Comparison of ENCODE assay signal across 29 cellular contexts in the genomic region with DNA sequence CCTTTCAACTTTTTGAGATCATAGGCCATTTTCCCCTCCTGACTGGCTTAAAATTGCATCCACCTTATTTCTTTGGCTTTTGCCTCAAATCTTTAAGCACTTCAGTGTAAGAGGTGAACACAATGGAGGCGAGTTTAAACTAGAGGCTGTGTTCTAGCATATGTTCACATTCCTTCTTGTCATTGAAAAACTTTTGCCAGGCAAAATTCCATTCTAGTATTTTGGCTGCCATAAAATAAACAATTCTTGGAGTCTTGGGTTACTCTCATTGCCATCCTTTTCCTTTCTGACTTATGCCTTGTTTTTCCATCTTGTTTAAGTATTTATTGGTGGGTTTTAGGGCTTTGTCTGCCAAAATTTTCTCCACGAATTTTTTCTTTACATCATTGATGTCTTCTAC.
"Had no signal": no experiment of that assay in that cellular context is flagged by ENCODE, and none has a peak within 500 bp of the region (broad histone marks: within the 10 kb centered on the region; RNA-seq: fewer than 3 reads in every experiment).

No MANE protein-coding gene starts in this region.

- DNase-seq: activated B cell treated with CpG ODN at 0.5 μM for 24 hours; activated CD4-positive, alpha-beta T cell treated with anti-CD3 and anti-CD28 coated beads for 48 hours; activated CD4-positive, alpha-beta T cell treated with anti-CD3 and anti-CD28 coated beads, Interleukin-2, amount 50 U/mL, for 1 hour; activated CD4-positive, alpha-beta T cell treated with anti-CD3 and anti-CD28 coated beads, Interleukin-2, amount 50 U/mL, for 48 hours; activated CD8-positive, alpha-beta memory T cell treated with anti-CD3 and anti-CD28 coated beads for 24 hours; activated CD8-positive, alpha-beta T cell treated with anti-CD3 and anti-CD28 coated beads for 36 hours; activated effector memory CD4-positive, alpha-beta T cell treated with Interleukin-2 at 50 U/mL for 16 hours; activated gamma-delta T cell treated with Interleukin-2 at 50 U/mL for 16 hours; activated naive CD4-positive, alpha-beta T cell treated with anti-CD3 and anti-CD28 coated beads, Interleukin-2, amount 50 U/mL, for 16 hours; activated naive CD4-positive, alpha-beta T cell treated with Interleukin-2 at 50 U/mL for 16 hours; activated T-cell treated with anti-CD3 and anti-CD28 coated beads, Interleukin-2, amount 50 U/mL, for 4 hours; adrenal gland; amygdala; aorta; body of pancreas; caudate nucleus; colonic mucosa; effector CD8-positive, alpha-beta T cell; esophagus squamous epithelium; foreskin melanocyte; heart right ventricle; T-helper 1 cell; T-helper 17 cell; T1000; WERI-Rb-1 had no signal

- H3K36me3 ChIP-seq: adrenal gland, colonic mucosa, esophagus squamous epithelium, gastroesophageal sphincter, heart right ventricle, WERI-Rb-1 had no signal

- H3K4me1 ChIP-seq: adrenal gland, body of pancreas, colonic mucosa, esophagus squamous epithelium, heart right ventricle had no signal

- H3K9me3 ChIP-seq: adrenal gland, colonic mucosa, gastroesophageal sphincter had no signal

- ATAC-seq: activated CD4-positive, CD25-positive, alpha-beta regulatory T cell treated with anti-CD3 and anti-CD28 coated beads, Interleukin-2, amount 50 U/mL, for 24 hours; activated CD8-positive, alpha-beta T cell treated with anti-CD3 and anti-CD28 coated beads for 36 hours; activated T-cell treated with anti-CD3 and anti-CD28 coated beads, Interleukin-2, amount 50 U/mL, for 4 hours; activated T-helper 17 cell treated with anti-CD3 and anti-CD28 coated beads, Interleukin-2, amount 50 U/mL, for 72 hours; body of pancreas; gastroesophageal sphincter; heart right ventricle; T-helper 17 cell had no signal

- H3K4me3 ChIP-seq: adrenal gland, body of pancreas, colonic mucosa, esophagus squamous epithelium, gastroesophageal sphincter, heart right ventricle had no signal

- H3K27ac ChIP-seq: adrenal gland, body of pancreas, colonic mucosa, epithelial cell of prostate, esophagus squamous epithelium, gastroesophageal sphincter, heart right ventricle, WERI-Rb-1 had no signal

- H3K27me3 ChIP-seq: adrenal gland, body of pancreas, colonic mucosa, esophagus squamous epithelium, gastroesophageal sphincter, heart right ventricle had no signal
